Comparison of ENCODE assay signal across 2 cellular contexts in genomic region chr19:5112175-5112574, GRCh38.
TF ChIP-seq lines count a peak whose summit lies in the region.

No MANE protein-coding gene starts in this region.

TF ChIP-seq in GM23338, 12 proteins besides CTCF, POLR2A, EP300 and RAD21 (continued from another document):
- TF ChIP-seq ZNF462 (CRISPR knock-in tag; IDR thresholded peaks at IDR 0.05), result no peak
- TF ChIP-seq STAT1 (IDR thresholded peaks at IDR 0.05; ENCODE audit: unreplicated experiment), result no peak
- TF ChIP-seq EZH2phosphoT487 (IDR thresholded peaks at IDR 0.05; ENCODE audit: unreplicated experiment), result no peak
- TF ChIP-seq ZNF331 (CRISPR knock-in tag; IDR thresholded peaks at IDR 0.05; ENCODE audit: low read depth), result no peak
- TF ChIP-seq NANOG (IDR thresholded peaks at IDR 0.05; ENCODE audit: borderline replicate concordance), result no peak
- no peak for TF ChIP-seq EZH2 (IDR thresholded peaks at IDR 0.05; ENCODE audit: low read depth, unreplicated experiment)
- TF ChIP-seq ZNF114 (CRISPR knock-in tag; IDR thresholded peaks at IDR 0.05), result no peak

TF ChIP-seq in H1, 55 proteins besides CTCF, POLR2A, EP300 and RAD21 (continued from another document):
- no peak for TF ChIP-seq CHD7 (IDR thresholded peaks at IDR 0.05; ENCODE audit: insufficient replicate concordance, low read length)
